ENCODE assay signal across 20 cellular contexts in the genomic region with DNA sequence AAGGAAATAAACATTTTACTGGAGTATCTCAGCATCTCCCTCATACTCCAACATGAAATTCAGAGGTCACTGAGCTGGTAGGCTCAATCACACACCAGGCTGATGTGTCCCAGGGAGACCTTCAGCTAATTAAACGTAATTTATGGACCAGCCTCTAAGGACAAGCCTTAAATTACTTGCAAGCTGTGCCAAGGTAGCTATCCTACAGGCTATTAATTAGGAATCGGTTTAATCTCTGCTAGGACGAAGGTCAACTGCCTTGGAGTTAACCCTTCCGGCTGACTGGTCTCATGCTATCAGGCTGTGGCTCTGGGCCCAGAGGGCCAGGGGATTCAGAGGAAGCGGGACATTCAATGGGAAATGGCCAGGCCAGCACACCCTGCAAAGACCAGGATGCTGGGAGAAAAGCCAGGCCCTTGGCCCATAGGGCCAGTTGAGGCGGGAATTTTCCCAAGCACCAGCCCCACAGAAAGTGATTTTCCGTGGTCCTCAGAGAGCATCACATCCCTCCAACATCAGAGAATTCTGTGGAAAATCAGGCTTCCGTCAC. TPM values are rescaled to one million over a fixed set of nuclear protein-coding genes. Genes with fewer than 3 reads are reported as not detected.
DNase-seq lines count a peak whose midpoint lies in the region; ATAC-seq and TF ChIP-seq lines count a peak whose summit lies in the region.
"Had no signal": no experiment of that assay in that cellular context is flagged by ENCODE, and none has a peak within 500 bp of the region (broad histone marks: within the 10 kb centered on the region; RNA-seq: fewer than 3 reads in every experiment).

No MANE protein-coding gene starts in this region.

- no peaks in the 10 kb centered on the region for H4K20me1 ChIP-seq in H9 (ENCODE audit: control insufficient read depth, insufficient read depth, insufficient read length)

- H3K4me3 Mint-ChIP-seq in activated naive CD8-positive, alpha-beta T cell = no peak overlapping the region
- no peak overlapping the region for H3K4me3 Mint-ChIP-seq in activated naive CD8-positive, alpha-beta T cell treated with anti-CD3 and anti-CD28 coated beads, Interleukin-2, amount 50 U/mL, for 24 hours
- H3K4me3 Mint-ChIP-seq in H9 = no peak overlapping the region
- H3K4me3 Mint-ChIP-seq: activated CD4-positive, alpha-beta T cell treated with anti-CD3 and anti-CD28 coated beads, Interleukin-2, amount 10 ng/mL, durations not matched to agents 24 days and 14 days had no signal

- no peak overlapping the region for H3K18ac ChIP-seq in H9 (ENCODE audit: insufficient read length, low read depth, low read length)

- H3K4me3 ChIP-seq in coronary artery (no peak overlapping the region), muscle layer of colon (ENCODE audit: low read depth in 1 of 2, low read length in 2 of 2) (no peak overlapping the region), thyroid gland (replicated peaks in 1 of 3) (no peak overlapping the region)
- H3K4me3 ChIP-seq: GM23248 had no signal

- H2AFZ ChIP-seq in H9 (ENCODE audit: low read length) = no peak overlapping the region
- H2AFZ ChIP-seq: GM23248 had no signal

- H3K23ac ChIP-seq in H9 (ENCODE audit: insufficient read length, low read depth, low read length) = no peak overlapping the region

- no peak overlapping the region for H2BK15ac ChIP-seq in H9 (ENCODE audit: low read depth, low read length)

- H3K56ac ChIP-seq in H9 (ENCODE audit: insufficient read length, low read depth, low read length) = no peak overlapping the region

- no peak overlapping the region for H2BK5ac ChIP-seq in H9 (ENCODE audit: insufficient read length, low read length)

- H3K9me3 Mint-ChIP-seq in activated naive CD8-positive, alpha-beta T cell (ENCODE audit: low read depth) = no peaks in the 10 kb centered on the region
- no peaks in the 10 kb centered on the region for H3K9me3 Mint-ChIP-seq in activated naive CD8-positive, alpha-beta T cell treated with anti-CD3 and anti-CD28 coated beads, Interleukin-2, amount 50 U/mL, for 24 hours
- H3K9me3 Mint-ChIP-seq in H9 = no peaks in the 10 kb centered on the region; a peak in 1 of 5 replicates
- H3K9me3 Mint-ChIP-seq: activated CD4-positive, alpha-beta T cell treated with anti-CD3 and anti-CD28 coated beads, Interleukin-2, amount 10 ng/mL, durations not matched to agents 24 days and 14 days had no signal

- H3K4ac ChIP-seq in H9 (ENCODE audit: low read depth, low read length) = no peak overlapping the region

- H3K27ac ChIP-seq in coronary artery (peak overlapping the region; percentile 57 to 66), muscle layer of colon (ENCODE audit: low read depth, low read length) (peak overlapping the region; percentile 8), thyroid gland (peak overlapping the region; percentile 77 to 97 (median 85)), H9 (ENCODE audit: insufficient read length, low read depth, low read length) (no peak overlapping the region)
- H3K27ac ChIP-seq: GM23248 had no signal

- H3K23me2 ChIP-seq in H9 (ENCODE audit: insufficient read length, low read depth, low read length, poor library complexity, severe bottlenecking) = peaks cover 13% of the 10 kb centered on the region

- H3K79me2 ChIP-seq in H9 (ENCODE audit: insufficient read depth, low read length) = no peaks in the 10 kb centered on the region

- H3K27me3 ChIP-seq in muscle layer of colon (ENCODE audit: control insufficient read depth in 1 of 2, insufficient read depth in 2 of 2, low read length in 2 of 2) = no peaks in the 10 kb centered on the region
- no peaks in the 10 kb centered on the region for H3K27me3 ChIP-seq in thyroid gland
- H3K27me3 ChIP-seq in H9 (ENCODE audit: insufficient read depth, low read length) = no peaks in the 10 kb centered on the region; the same call in 1 of the 2 replicates

- intact Hi-C loops in thyroid gland (cut with DNase I) = no loop called here

- DNase-seq in activated naive CD8-positive, alpha-beta T cell treated with anti-CD3 and anti-CD28 coated beads, Interleukin-2, amount 50 U/mL, for 24 hours = no peak
- DNase-seq in coronary artery (ENCODE audit: low spot score) (no peak), thyroid gland (no peak), DMS114 treated with DMSO at 0.1 percent for 48 hours (lab: John Stamatoyannopoulos, UW; ENCODE audit: unreplicated experiment) (no peak), H9 (no peak)
- DNase-seq in stimulated activated CD4-positive, alpha-beta T cell treated with anti-CD3 and anti-CD28 coated beads, Interleukin-2, amount 100 ng/mL, for 24 hours = no peak
- DNase-seq: 8988T; activated CD4-positive, alpha-beta T cell treated with anti-CD3 and anti-CD28 coated beads, Interleukin-2, amount 10 ng/mL, durations not matched to agents 24 days and 14 days; cortex of kidney; GF-D8; GM23248; NCI-H187 treated with DMSO at 0.1 percent for 48 hours; NCI-H510A treated with DMSO at 0.1 percent for 48 hours; T-helper 9 cell had no signal

- peak overlapping the region; percentile 50 for H3K27ac Mint-ChIP-seq in activated naive CD8-positive, alpha-beta T cell
- no peak overlapping the region for H3K27ac Mint-ChIP-seq in activated naive CD8-positive, alpha-beta T cell treated with anti-CD3 and anti-CD28 coated beads, Interleukin-2, amount 50 U/mL, for 24 hours
- no peak overlapping the region for H3K27ac Mint-ChIP-seq in H9
- H3K27ac Mint-ChIP-seq: activated CD4-positive, alpha-beta T cell treated with anti-CD3 and anti-CD28 coated beads, Interleukin-2, amount 10 ng/mL, durations not matched to agents 24 days and 14 days had no signal

- no peak for TF ChIP-seq CTCF in coronary artery (IDR thresholded peaks at IDR 0.05)
- TF ChIP-seq CTCF in thyroid gland (IDR thresholded peaks at IDR 0.05) = no peak
- no peak for TF ChIP-seq CTCF in H9 (conservative IDR thresholded peaks at IDR 0.05)

- H4K5ac ChIP-seq in H9 (ENCODE audit: insufficient read length, low read depth, low read length) = no peak overlapping the region

- no peak overlapping the region for H2BK120ac ChIP-seq in H9 (ENCODE audit: low read depth, low read length, poor library complexity, severe bottlenecking)

- H3K4me1 Mint-ChIP-seq in activated naive CD8-positive, alpha-beta T cell (ENCODE audit: low read depth) = peaks cover 64% of the 10 kb centered on the region
- peaks cover 77% of the 10 kb centered on the region for H3K4me1 Mint-ChIP-seq in activated naive CD8-positive, alpha-beta T cell treated with anti-CD3 and anti-CD28 coated beads, Interleukin-2, amount 50 U/mL, for 24 hours
- H3K4me1 Mint-ChIP-seq in H9 = peaks cover 59 to 67% of the 10 kb centered on the region in 2 experiments

- H3K4me1 ChIP-seq in muscle layer of colon (ENCODE audit: insufficient read depth, low read length) (peaks cover 87% of the 10 kb centered on the region), thyroid gland (peaks cover 83 to 99% of the 10 kb centered on the region in 2 donors), H9 (ENCODE audit: insufficient read depth, low read length) (no peaks in the 10 kb centered on the region; the same call in 1 of the 2 replicates)

- H3K36me3 Mint-ChIP-seq in activated naive CD8-positive, alpha-beta T cell = peaks cover 1% of the 10 kb centered on the region
- H3K36me3 Mint-ChIP-seq in activated naive CD8-positive, alpha-beta T cell treated with anti-CD3 and anti-CD28 coated beads, Interleukin-2, amount 50 U/mL, for 24 hours (ENCODE audit: low read depth) = peaks cover 34% of the 10 kb centered on the region
- H3K36me3 Mint-ChIP-seq in H9 (ENCODE audit: insufficient read depth in 1 of 3, low read depth in 3 of 3) = peaks cover 0 to 27% (median 10%) of the 10 kb centered on the region in 3 experiments; a peak in 5 of 7 replicates

- no peak overlapping the region for H2BK20ac ChIP-seq in H9 (ENCODE audit: low read depth, low read length, poor library complexity, severe bottlenecking)

- H3T11ph ChIP-seq in H9 (ENCODE audit: low read length) = no peak overlapping the region

- no peak overlapping the region for H3K14ac ChIP-seq in H9 (ENCODE audit: insufficient read depth, low read length)

- H4K8ac ChIP-seq in H9 (replicated peaks; ENCODE audit: insufficient read length, low read depth, low read length) = no peak overlapping the region

- no peak for TF ChIP-seq POLR2A in thyroid gland (IDR thresholded peaks at IDR 0.05)

- H3K9ac ChIP-seq in muscle layer of colon (ENCODE audit: low read length) (no peak overlapping the region), H9 (ENCODE audit: extremely low read depth, insufficient read length, low read length) (no peak overlapping the region)
- H3K9ac ChIP-seq: GM23248 had no signal

- H3K36me3 ChIP-seq in muscle layer of colon (ENCODE audit: insufficient read depth, low read length) (no peaks in the 10 kb centered on the region), thyroid gland (peaks cover 0 to 8% of the 10 kb centered on the region in 2 donors)

- H3K9me3 ChIP-seq in muscle layer of colon (ENCODE audit: low read length) = no peaks in the 10 kb centered on the region
- no peaks in the 10 kb centered on the region for H3K9me3 ChIP-seq in thyroid gland
- no peaks in the 10 kb centered on the region for H3K9me3 ChIP-seq in H9 (ENCODE audit: control insufficient read depth, low read depth, low read length)

- H4K91ac ChIP-seq in H9 (ENCODE audit: insufficient read length, low read depth, low read length) = no peak overlapping the region

- H3K4me2 ChIP-seq in H9 (ENCODE audit: insufficient read depth, insufficient read length, low read length) = no peak overlapping the region

- WGBS in thyroid gland, 2 donors = 85 to 87% methylated on average over 7 to 8 of the region's 8 CpGs
- no CpG with 5 or more reads among the region's 8 CpGs for WGBS in H9 (ENCODE audit: extremely low coverage, insufficient read length, low lambda C conversion rate)

- no peaks in the 10 kb centered on the region for H3K79me1 ChIP-seq in H9 (ENCODE audit: insufficient read depth, low read depth, low read length, poor library complexity, severe bottlenecking)

- no peaks in the 10 kb centered on the region for H3K27me3 Mint-ChIP-seq in activated naive CD8-positive, alpha-beta T cell
- H3K27me3 Mint-ChIP-seq in activated naive CD8-positive, alpha-beta T cell treated with anti-CD3 and anti-CD28 coated beads, Interleukin-2, amount 50 U/mL, for 24 hours = no peaks in the 10 kb centered on the region
- peaks cover 26% of the 10 kb centered on the region for H3K27me3 Mint-ChIP-seq in H9 (ENCODE audit: low read depth)

- H2BK12ac ChIP-seq in H9 (ENCODE audit: insufficient read length, low read depth, low read length) = no peak overlapping the region

- ATAC-seq in activated naive CD8-positive, alpha-beta T cell treated with anti-CD3 and anti-CD28 coated beads, Interleukin-2, amount 50 U/mL, for 24 hours = no peak
- ATAC-seq: esophagus mucosa had no signal

- H2AK5ac ChIP-seq in H9 (ENCODE audit: insufficient read length, low read length) = no peak overlapping the region

RNA-seq across cellular contexts. Expression of a gene that starts 19.0 kb away (rescaled TPM):
- total RNA-seq in thyroid gland = 100 to 1,000 TPM; 181 to 304 (median 268) TPM
- total RNA-seq in H9 (2021) = 52.2 and 54.5 TPM in 2 replicates
- total RNA-seq: OCI-LY7, SK-MEL-5 had no signal

RNA-seq across cellular contexts. Expression of a gene that starts 44.9 kb away (rescaled TPM):
- total RNA-seq in thyroid gland = not detected
- total RNA-seq in H9 (2021) = not detected in 2 replicates
- total RNA-seq: activated CD4-positive, alpha-beta T cell treated with anti-CD3 and anti-CD28 coated beads, Interleukin-2, amount 10 ng/mL, durations not matched to agents 24 days and 14 days; astrocyte; esophagus mucosa; GM23248; OCI-LY7; SK-MEL-5 had no signal
